27 cellular contexts compared by ENCODE assay signal in the genomic region with DNA sequence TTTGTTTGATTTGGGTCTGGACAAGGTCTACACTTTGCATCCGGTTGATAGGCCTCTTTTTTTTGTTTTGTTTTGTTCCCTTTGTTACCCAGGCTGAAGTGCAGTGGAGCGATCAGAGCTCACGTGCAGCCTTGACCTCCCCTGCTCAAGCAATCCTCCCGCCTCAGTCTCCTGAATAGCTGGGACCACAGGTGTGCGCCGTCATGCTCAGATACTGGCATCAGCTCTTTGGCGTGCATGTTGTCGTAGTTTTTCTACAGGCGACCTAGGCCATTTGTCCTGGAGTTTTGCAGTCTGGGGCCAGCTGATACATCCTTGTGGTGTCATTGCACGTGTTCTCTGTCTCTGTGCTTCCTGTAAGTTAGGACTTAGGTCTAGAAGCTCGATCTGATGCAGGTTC. TPM values are rescaled to one million over a fixed set of nuclear protein-coding genes. Genes with fewer than 3 reads are reported as not detected.
"Had no signal": no experiment of that assay in that cellular context is flagged by ENCODE, and none has a peak within 500 bp of the region (broad histone marks: within the 10 kb centered on the region; RNA-seq: fewer than 3 reads in every experiment).

No MANE protein-coding gene starts in this region.

- H3K9me3 Mint-ChIP-seq: activated CD8-positive, alpha-beta T cell treated with anti-CD3 and anti-CD28 coated beads for 36 hours; activated naive CD4-positive, alpha-beta T cell treated with anti-CD3 and anti-CD28 coated beads, Interleukin-2, amount 50 U/mL, for 24 hours had no signal

- H3K27ac ChIP-seq: KMS-11, SJCRH30, WERI-Rb-1 had no signal

- H3K27ac Mint-ChIP-seq: activated CD8-positive, alpha-beta T cell treated with anti-CD3 and anti-CD28 coated beads for 36 hours; activated naive CD4-positive, alpha-beta T cell treated with anti-CD3 and anti-CD28 coated beads, Interleukin-2, amount 50 U/mL, for 24 hours had no signal

- ATAC-seq: activated CD4-positive, CD25-positive, alpha-beta regulatory T cell treated with anti-CD3 and anti-CD28 coated beads, Interleukin-2, amount 50 U/mL, for 24 hours; activated CD8-positive, alpha-beta T cell treated with anti-CD3 and anti-CD28 coated beads for 36 hours had no signal

- DNase-seq: activated CD4-positive, alpha-beta T cell treated with anti-CD3 and anti-CD28 coated beads for 4 hours; activated CD8-positive, alpha-beta memory T cell treated with anti-CD3 and anti-CD28 coated beads, Interleukin-2, amount 50 U/mL, for 4 hours; activated CD8-positive, alpha-beta T cell treated with anti-CD3 and anti-CD28 coated beads for 36 hours; activated T-cell treated with anti-CD3 and anti-CD28 coated beads, Interleukin-2, amount 50 U/mL, for 1 hour; aorta; central memory CD4-positive, alpha-beta T cell; NCI-H1092 treated with DMSO at 0.1 percent for 48 hours; NCI-H1417 treated with DMSO at 0.1 percent for 48 hours; NCI-H1694; NCI-H2029 treated with DMSO at 0.1 percent for 48 hours; NCI-H345; NCI-H510A; NCI-H526 treated with DMSO at 0.1 percent for 48 hours; NCI-H82; Right ventricle myocardium superior; RPMI8226; SJCRH30; SK-N-SH; T-helper 1 cell; WERI-Rb-1 had no signal

- H3K4me1 ChIP-seq: SJCRH30 had no signal

- H3K4me2 ChIP-seq: KMS-11, SK-N-SH had no signal

- H3K4me3 ChIP-seq: SJCRH30 had no signal

- H3K27me3 ChIP-seq: SJCRH30 had no signal

- H3K27me3 Mint-ChIP-seq: activated CD8-positive, alpha-beta T cell treated with anti-CD3 and anti-CD28 coated beads for 36 hours; activated naive CD4-positive, alpha-beta T cell treated with anti-CD3 and anti-CD28 coated beads, Interleukin-2, amount 50 U/mL, for 24 hours had no signal

- H3K36me3 ChIP-seq: SJCRH30, WERI-Rb-1 had no signal

- H3K9me3 ChIP-seq: SJCRH30, SK-N-SH had no signal

- H3K9ac ChIP-seq: KMS-11, SK-N-SH had no signal

- FAIRE-seq: bronchial epithelial cell had no signal

- H3K4me3 Mint-ChIP-seq: activated CD8-positive, alpha-beta T cell treated with anti-CD3 and anti-CD28 coated beads for 36 hours; activated naive CD4-positive, alpha-beta T cell treated with anti-CD3 and anti-CD28 coated beads, Interleukin-2, amount 50 U/mL, for 24 hours had no signal

- H3K36me3 Mint-ChIP-seq: activated naive CD4-positive, alpha-beta T cell treated with anti-CD3 and anti-CD28 coated beads, Interleukin-2, amount 50 U/mL, for 24 hours had no signal

RNA-seq across cellular contexts. Expression of gene NCCRP1, which starts 54.8 kb away (rescaled TPM):
- total RNA-seq: activated CD8-positive, alpha-beta T cell treated with anti-CD3 and anti-CD28 coated beads for 36 hours; aorta; MCF 10A; OCI-LY7; Right ventricle myocardium superior; T-helper 2 cell treated with Interferon-gamma antibody and Interleukin-4, amounts not matched to agents 100 ng/mL and 5 ng/mL, for 36 hours had no signal
- polyA plus RNA-seq: SK-N-SH had no signal

RNA-seq across cellular contexts. Expression of gene ACP7, which starts 57.8 kb away (rescaled TPM):
- total RNA-seq: activated CD8-positive, alpha-beta T cell treated with anti-CD3 and anti-CD28 coated beads for 36 hours; aorta; MCF 10A; OCI-LY7; Right ventricle myocardium superior; SJCRH30; T-helper 2 cell treated with Interferon-gamma antibody and Interleukin-4, amounts not matched to agents 100 ng/mL and 5 ng/mL, for 36 hours had no signal
- polyA plus RNA-seq: aorta had no signal
